Comparison of ENCODE assay signal across 9 cellular contexts in genomic region chr12:8229486-8229885, GRCh38. TPM values are rescaled to one million over a fixed set of nuclear protein-coding genes. Genes with fewer than 3 reads are reported as not detected.
"Had no signal": no experiment of that assay in that cellular context is flagged by ENCODE, and none has a peak within 500 bp of the region (broad histone marks: within the 10 kb centered on the region; RNA-seq: fewer than 3 reads in every experiment).

No MANE protein-coding gene starts in this region.

RNA-seq across cellular contexts. Expression of gene FAM90A1, which starts 2.1 kb away (rescaled TPM):
- total RNA-seq: left lobe of liver, left ventricle myocardium superior, myocyte, omental fat pad, sciatic nerve, suprapubic skin, thoracic aorta had no signal
- polyA plus RNA-seq: naive thymus-derived CD4-positive, alpha-beta T cell; neural cell had no signal
